Comparison of ENCODE assay signal across 9 cellular contexts in genomic region chr16:3098459-3099394, GRCh38. TPM values are rescaled to one million over a fixed set of nuclear protein-coding genes. Genes with fewer than 3 reads are reported as not detected.
DNase-seq lines count a peak whose midpoint lies in the region; ATAC-seq and TF ChIP-seq lines count a peak whose summit lies in the region.
"Had no signal": no experiment of that assay in that cellular context is flagged by ENCODE, and none has a peak within 500 bp of the region (broad histone marks: within the 10 kb centered on the region; RNA-seq: fewer than 3 reads in every experiment).

ZSCAN10 (minus strand) TSS chr16:3099294; CDS start chr16:3092937, 6,357 bp downstream.

- peak within 1 kb of the TSS; percentile 77 to 90 (median 86) for H3K4me3 Mint-ChIP-seq in CD4-positive, alpha-beta memory T cell
- peak within 1 kb of the TSS; percentile 97 for H3K4me3 Mint-ChIP-seq in endodermal cell
- H3K4me3 Mint-ChIP-seq in neural crest cell = peak within 1 kb of the TSS; percentile 61

- POLR2A ChIA-PET in CD4-positive, alpha-beta memory T cell (lab: Charles Lee; ENCODE audit: partially characterized antibody) = interaction anchor here (0.7 to 12.6 kb wide), 15 partner anchors 18 to 67 kb away, joined by 3 to 146 read pairs (median 9); partner anchors contain the start of genes IL32 and ZNF213

- peak within 1 kb of the TSS; percentile 33 for H3K27ac ChIP-seq in CD4-positive, alpha-beta memory T cell (ENCODE audit: low read depth, low read length)
- no peak within 1 kb of the TSS for H3K27ac ChIP-seq in MM.1S (ENCODE audit: low read length)
- no peak within 1 kb of the TSS for H3K27ac ChIP-seq in endodermal cell (ENCODE audit: low read depth, low read length)

- peaks cover 25 to 72% (median 51%) of the 10 kb centered on the region in 4 donors for H3K4me1 Mint-ChIP-seq in CD4-positive, alpha-beta memory T cell
- H3K4me1 Mint-ChIP-seq in endodermal cell (peaks cover 26% of the 10 kb centered on the region), neural crest cell (peaks cover 52% of the 10 kb centered on the region)

- no peaks in the 10 kb centered on the region for H3K36me3 ChIP-seq in CD4-positive, alpha-beta memory T cell (ENCODE audit: insufficient read depth, low read length)
- H3K36me3 ChIP-seq in MM.1S (replicated peaks; ENCODE audit: insufficient read depth, low read length) (no peaks in the 10 kb centered on the region), endodermal cell (ENCODE audit: control insufficient read depth, insufficient read depth, low read length) (peaks cover 4% of the 10 kb centered on the region)

- 6 to 24% methylated on average over 11 to 21 of the region's 21 CpGs for WGBS in endodermal cell (ENCODE audit: insufficient coverage in 1 of 2, insufficient read length in 1 of 2), 2 experiments

- intact Hi-C loops in CD4-positive, alpha-beta memory T cell (cut with micrococcal nuclease) = no loop called here

- H3K9me2 ChIP-seq in MM.1S (replicated peaks; ENCODE audit: insufficient read depth, low read length) = no peaks in the 10 kb centered on the region

- no peaks in the 10 kb centered on the region for H3K27me3 Mint-ChIP-seq in CD4-positive, alpha-beta memory T cell
- H3K27me3 Mint-ChIP-seq in endodermal cell (ENCODE audit: insufficient read depth) (no peaks in the 10 kb centered on the region), neural crest cell (ENCODE audit: low read depth) (peaks cover 48% of the 10 kb centered on the region)

- H3K27me3 ChIP-seq in CD4-positive, alpha-beta memory T cell (ENCODE audit: insufficient read depth, low read length) = no peaks in the 10 kb centered on the region
- H3K27me3 ChIP-seq in MM.1S (replicated peaks; ENCODE audit: insufficient read depth, low read length) = peaks cover 30% of the 10 kb centered on the region
- no peaks in the 10 kb centered on the region for H3K27me3 ChIP-seq in endodermal cell (ENCODE audit: control insufficient read depth, insufficient read depth, low read length, poor library complexity, severe bottlenecking)

- CTCF ChIA-PET in CD4-positive, alpha-beta memory T cell (lab: Charles Lee; ENCODE audit: partially characterized antibody) = interaction anchor here (1.1 to 17.8 kb wide), 9 partner anchors 10 to 71 kb away, joined by 3 to 376 read pairs (median 5); partner anchors contain the start of genes IL32 and ZNF213

- H3K9me3 Mint-ChIP-seq in CD4-positive, alpha-beta memory T cell = no peaks in the 10 kb centered on the region
- H3K9me3 Mint-ChIP-seq in endodermal cell (no peaks in the 10 kb centered on the region), neural crest cell (no peaks in the 10 kb centered on the region)

- no peaks in the 10 kb centered on the region for H3K36me3 Mint-ChIP-seq in CD4-positive, alpha-beta memory T cell
- H3K36me3 Mint-ChIP-seq in endodermal cell (ENCODE audit: low read depth) (peaks cover 9% of the 10 kb centered on the region), neural crest cell (ENCODE audit: low read depth) (no peaks in the 10 kb centered on the region)

- peak within 1 kb of the TSS; percentile 67; the same call in 1 of the 2 replicates for H2AFZ ChIP-seq in MM.1S (ENCODE audit: low read length)

- TF ChIP-seq CTCF in MM.1S (IDR thresholded peaks at IDR 0.05; ENCODE audit: low read length) = no peak
- TF ChIP-seq CTCF in endodermal cell (conservative IDR thresholded peaks at IDR 0.05) = no peak
- TF ChIP-seq CTCF in neural crest cell (conservative IDR thresholded peaks at IDR 0.05) = no peak
- no peak for TF ChIP-seq CTCF in GM13977 (IDR thresholded peaks at IDR 0.05; ENCODE audit: extremely low read depth, insufficient read depth, missing control alignments)

- H4K20me1 ChIP-seq in MM.1S (ENCODE audit: insufficient read depth, low read length) = no peaks in the 10 kb centered on the region

- peak within 1 kb of the TSS; percentile 82 to 97 (median 93) for H3K27ac Mint-ChIP-seq in CD4-positive, alpha-beta memory T cell
- H3K27ac Mint-ChIP-seq in endodermal cell = peak within 1 kb of the TSS; percentile 94
- H3K27ac Mint-ChIP-seq in neural crest cell (ENCODE audit: unreplicated experiment) = peak within 1 kb of the TSS; percentile 36

- H3K4me3 ChIP-seq in CD4-positive, alpha-beta memory T cell (ENCODE audit: low read length in 2 of 2) = peak within 1 kb of the TSS; percentile 19 to 23
- H3K4me3 ChIP-seq in MM.1S (ENCODE audit: low read length) = peak within 1 kb of the TSS; percentile 40
- peak within 1 kb of the TSS; percentile 91 for H3K4me3 ChIP-seq in endodermal cell (ENCODE audit: low read length)

- no peak for ATAC-seq in HG02970 (IDR thresholded peaks at IDR 0.05; ENCODE audit: low FRiP score, unreplicated experiment)

- H3K4me1 ChIP-seq in CD4-positive, alpha-beta memory T cell (ENCODE audit: insufficient read depth, low read length) = peaks cover 68% of the 10 kb centered on the region
- peaks cover 23% of the 10 kb centered on the region for H3K4me1 ChIP-seq in MM.1S (ENCODE audit: low read length)
- H3K4me1 ChIP-seq in endodermal cell (ENCODE audit: control insufficient read depth, insufficient read depth, low read length) = peaks cover 10% of the 10 kb centered on the region

- in situ Hi-C loops in GM13977 (cut with MboI; ENCODE audit: low pct_unique_long_range_greater_than_20kb, low sequenced_read_pairs, unreplicated experiment) = no loop called here

- H3K9me3 ChIP-seq in CD4-positive, alpha-beta memory T cell (ENCODE audit: control insufficient read depth in 1 of 2, low read length in 2 of 2) = no peaks in the 10 kb centered on the region
- no peaks in the 10 kb centered on the region for H3K9me3 ChIP-seq in MM.1S (replicated peaks; ENCODE audit: insufficient read depth, low read length)
- no peaks in the 10 kb centered on the region for H3K9me3 ChIP-seq in endodermal cell (ENCODE audit: control insufficient read depth, low read length)

- H3K9ac ChIP-seq in MM.1S (ENCODE audit: low read length) (no peak within 1 kb of the TSS), endodermal cell (ENCODE audit: extremely low read depth, low read length, poor library complexity, severe bottlenecking) (peak within 1 kb of the TSS; percentile 74)

- no peak for DNase-seq in CD4-positive, alpha-beta memory T cell
- DNase-seq in MM.1S = no peak
- DNase-seq in endodermal cell = peak; percentile 90
- DNase-seq in neural crest cell (ENCODE audit: low read depth, low spot score) = no peak
- DNase-seq in GM13977 (ENCODE audit: low spot score) = no peak
- no peak for DNase-seq in UCSD-AML1 (lab: John Stamatoyannopoulos, UW; ENCODE audit: unreplicated experiment)
- no peak for DNase-seq in DMS53 (lab: John Stamatoyannopoulos, UW)
- DNase-seq: NCI-H226 had no signal

- H3F3A ChIP-seq in MM.1S (ENCODE audit: insufficient read depth, low read length) = peaks cover 10% of the 10 kb centered on the region; the same call in 1 of the 2 replicates

- H3K4me2 ChIP-seq in MM.1S (ENCODE audit: low read depth, low read length) = peak within 1 kb of the TSS; percentile 86

- no peaks in the 10 kb centered on the region for H3K79me2 ChIP-seq in MM.1S (ENCODE audit: low read length)

RNA-seq across cellular contexts. Expression of gene ZSCAN10, which starts in this region (rescaled TPM):
- total RNA-seq in CD4-positive, alpha-beta memory T cell = under 1 TPM in 1 of 2 experiments, not detected in 1; 0.15 TPM
- polyA plus RNA-seq in CD4-positive, alpha-beta memory T cell = not detected
- total RNA-seq in endodermal cell = 10 to 100 TPM; 36.6 to 70.0 TPM
- polyA plus RNA-seq in endodermal cell (2013, experiment 1 of 2) = 17.0 TPM
- polyA plus RNA-seq in endodermal cell (2013, experiment 2 of 2) = 7.7 TPM
- not detected in 2 replicates for total RNA-seq in neural crest cell

Comparison
In these comparisons a context has a peak if more than half of its experiments do, and no peak if none do; other contexts are left out.
1. RNA of gene ZSCAN10 (total RNA-seq): 36.6 to 70.0 TPM in endodermal cell; 0.15 TPM in CD4-positive, alpha-beta memory T cell and not detected in neural crest cell; every median in the first group is over 10 times any median in the second.
2. H3K4me3 ChIP-seq: peak in every context shown above with its lines; median percentile 91 in endodermal cell; 40 in MM.1S; 21 in CD4-positive, alpha-beta memory T cell.
3. H3K27ac Mint-ChIP-seq: peak in every context shown above with its lines; median percentile 94 in endodermal cell; 93 in CD4-positive, alpha-beta memory T cell; 36 in neural crest cell.
4. Peak in every context shown above with its lines, with median percentiles within 50 percentile points of each other: H3K4me3 Mint-ChIP-seq.